ENCODE assay signal across 9 cellular contexts in genomic region chr5:102628449-102629175, GRCh38.
DNase-seq lines count a peak whose midpoint lies in the region; ATAC-seq and TF ChIP-seq lines count a peak whose summit lies in the region.
"Had no signal": no experiment of that assay in that cellular context is flagged by ENCODE, and none has a peak within 500 bp of the region (broad histone marks: within the 10 kb centered on the region; RNA-seq: fewer than 3 reads in every experiment).

No MANE protein-coding gene starts in this region.

- DNase-seq in GM23338 (ENCODE audit: low spot score): no peak
- DNase-seq in SK-N-SH: no peak
- DNase-seq in fibroblast of pulmonary artery (ENCODE audit: low read depth): peak; percentile 1
- no peak for DNase-seq in left lobe of liver (ENCODE audit: low spot score)
- no peak for DNase-seq in glutamatergic neuron
- no peak for DNase-seq in immature natural killer cell
- DNase-seq: NCI-H2107 had no signal

- CTCF ChIA-PET in SK-N-SH (lab: Yijun Ruan, JAX): no interaction called here

- H3K9me2 ChIP-seq in GM23338 (ENCODE audit: insufficient read depth) (no peaks in the 10 kb centered on the region), SK-N-SH (no peaks in the 10 kb centered on the region)

- H4K20me1 ChIP-seq in GM23338 (replicated peaks; ENCODE audit: insufficient read depth): no peaks in the 10 kb centered on the region
- H4K20me1 ChIP-seq in SK-N-SH (ENCODE audit: insufficient read depth): no peaks in the 10 kb centered on the region

- TF ChIP-seq EP300 in SK-N-SH (IDR thresholded peaks at IDR 0.05; ENCODE audit: borderline replicate concordance in 1 of 2, low read depth in 1 of 2, low read length in 1 of 2): peak in 1 of 2 experiments; percentile 63; a peak in 1 of 4 replicates

- H3K9me3 Mint-ChIP-seq in GM23338: peaks cover 15% of the 10 kb centered on the region; the same call in 2 of the 3 replicates
- no peaks in the 10 kb centered on the region for H3K9me3 Mint-ChIP-seq in glutamatergic neuron (ENCODE audit: unreplicated experiment)
- peaks cover 4 to 18% (median 9%) of the 10 kb centered on the region in 6 donors for H3K9me3 Mint-ChIP-seq in immature natural killer cell

- H3K4me3 Mint-ChIP-seq in GM23338 (no peak overlapping the region), glutamatergic neuron (ENCODE audit: unreplicated experiment) (no peak overlapping the region), immature natural killer cell (no peak overlapping the region)

- H3K36me3 ChIP-seq in GM23338 (ENCODE audit: insufficient read depth): no peaks in the 10 kb centered on the region
- no peaks in the 10 kb centered on the region for H3K36me3 ChIP-seq in SK-N-SH (replicated peaks in 1 of 2; ENCODE audit: control insufficient read depth in 1 of 2, insufficient read depth in 2 of 2, low read length in 1 of 2)

- H3F3A ChIP-seq in GM23338 (replicated peaks; ENCODE audit: low read depth): no peaks in the 10 kb centered on the region
- H3F3A ChIP-seq in SK-N-SH (replicated peaks; ENCODE audit: insufficient read depth): peaks cover 21% of the 10 kb centered on the region

- H3K27ac ChIP-seq in GM23338 (ENCODE audit: low read depth) (no peak overlapping the region), SK-N-SH (ENCODE audit: low read depth in 2 of 2, low read length in 1 of 2) (peak overlapping the region; percentile 43 to 66), skin epidermis (peak overlapping the region in 11 of 21 experiments; percentile 5 to 75 (median 30))

- H3K36me3 Mint-ChIP-seq in GM23338 (ENCODE audit: low read depth) (peaks cover 9% of the 10 kb centered on the region; the same call in 2 of the 3 replicates), glutamatergic neuron (ENCODE audit: unreplicated experiment) (no peaks in the 10 kb centered on the region), immature natural killer cell (peaks cover 3 to 6% (median 5%) of the 10 kb centered on the region in 3 donors)

- no peaks in the 10 kb centered on the region for H3K27me3 ChIP-seq in GM23338 (ENCODE audit: insufficient read depth)
- H3K27me3 ChIP-seq in SK-N-SH (ENCODE audit: insufficient read depth): no peaks in the 10 kb centered on the region

- ATAC-seq in GM23338 (no peak), left lobe of liver (no peak), GM21825 (IDR thresholded peaks at IDR 0.05; ENCODE audit: unreplicated experiment) (no peak)

- H3K4me1 ChIP-seq in GM23338 (ENCODE audit: insufficient read depth) (no peaks in the 10 kb centered on the region), SK-N-SH (ENCODE audit: control insufficient read depth in 1 of 2, insufficient read depth in 2 of 2, low read depth in 1 of 2, low read length in 1 of 2) (peaks cover 13 to 28% of the 10 kb centered on the region in 2 experiments)

- H3K4me2 ChIP-seq in GM23338 (no peak overlapping the region), SK-N-SH (peak overlapping the region; percentile 51; the same call in 1 of the 2 replicates)

- H3K9ac ChIP-seq in SK-N-SH: no peak overlapping the region

- no peak for TF ChIP-seq CTCF in GM23338 (conservative IDR thresholded peaks at IDR 0.05; ENCODE audit: low read depth in 2 of 2)
- no peak for TF ChIP-seq CTCF in SK-N-SH (IDR thresholded peaks at IDR 0.05)
- TF ChIP-seq CTCF in fibroblast of pulmonary artery (IDR thresholded peaks at IDR 0.05; ENCODE audit: low read length, missing control alignments): no peak
- TF ChIP-seq CTCF in glutamatergic neuron (IDR thresholded peaks at IDR 0.05; ENCODE audit: partially characterized antibody, unreplicated experiment): no peak

- POLR2A ChIA-PET in SK-N-SH (lab: Yijun Ruan, JAX): no interaction called here

- no peak for TF ChIP-seq RAD21 in SK-N-SH (IDR thresholded peaks at IDR 0.05; ENCODE audit: low read length)

- H3K27me3 Mint-ChIP-seq in GM23338 (ENCODE audit: insufficient read depth, low read depth, poor library complexity) (peaks cover 2% of the 10 kb centered on the region), glutamatergic neuron (ENCODE audit: unreplicated experiment) (no peaks in the 10 kb centered on the region), immature natural killer cell (ENCODE audit: low read depth in 3 of 3) (peaks cover 2 to 8% (median 6%) of the 10 kb centered on the region in 3 donors)

- H3K4me1 Mint-ChIP-seq in GM23338 (no peaks in the 10 kb centered on the region), glutamatergic neuron (ENCODE audit: low read depth, unreplicated experiment) (peaks cover 3% of the 10 kb centered on the region), immature natural killer cell (no peaks in the 10 kb centered on the region)

- H3K27ac Mint-ChIP-seq in GM23338 (peak overlapping the region; percentile 7; the same call in 1 of the 2 replicates), glutamatergic neuron (ENCODE audit: unreplicated experiment) (no peak overlapping the region), immature natural killer cell (no peak overlapping the region)

- no peak overlapping the region for H3K4me3 ChIP-seq in GM23338
- H3K4me3 ChIP-seq in SK-N-SH (ENCODE audit: low read depth in 2 of 2, low read length in 1 of 2): no peak overlapping the region
- no peak overlapping the region for H3K4me3 ChIP-seq in fibroblast of pulmonary artery (replicated peaks; ENCODE audit: low read depth, low read length)
- no peak overlapping the region for H3K4me3 ChIP-seq in skin epidermis

- 0 out of 2 replicates have a peak, but pooled peaks cover under 1% of the 10 kb centered on the region for H3K9me3 ChIP-seq in SK-N-SH

- H3K79me2 ChIP-seq in GM23338 (replicated peaks; ENCODE audit: insufficient read depth): no peaks in the 10 kb centered on the region
- H3K79me2 ChIP-seq in SK-N-SH (ENCODE audit: insufficient read depth): no peaks in the 10 kb centered on the region

- no peak overlapping the region for H2AFZ ChIP-seq in GM23338
- no peak overlapping the region; the same call in 1 of the 2 replicates for H2AFZ ChIP-seq in SK-N-SH (ENCODE audit: low read depth)

- WGBS in SK-N-SH (ENCODE audit: low lambda C conversion rate): 55% methylated on average over 3 of the region's 3 CpGs

TF ChIP-seq in GM23338, 12 proteins besides CTCF, POLR2A, EP300 and RAD21:
- no peak for TF ChIP-seq POLR2AphosphoS5 (IDR thresholded peaks at IDR 0.05; ENCODE audit: low read depth)
TF ChIP-seq in GM23338: peak in this region for 0.

TF ChIP-seq in SK-N-SH, 30 proteins besides CTCF, POLR2A, EP300 and RAD21 (continues in another document):
- TF ChIP-seq FOSL2 (IDR thresholded peaks at IDR 0.05; ENCODE audit: borderline replicate concordance, low read depth) (peak; percentile 56; the same call in 1 of the 2 replicates), MEF2A (IDR thresholded peaks at IDR 0.05; ENCODE audit: borderline replicate concordance, low read depth) (no peak), GATA2 (CRISPR knock-in tag; IDR thresholded peaks at IDR 0.05) (no peak), FOXJ3 (CRISPR knock-in tag; IDR thresholded peaks at IDR 0.05) (no peak), MXI1 (IDR thresholded peaks at IDR 0.05; ENCODE audit: low read depth, low read length) (no peak), FOXM1 (IDR thresholded peaks at IDR 0.05; ENCODE audit: low read depth) (no peak; the same call in 1 of the 2 replicates), JUND (IDR thresholded peaks at IDR 0.05) (peak; percentile 51), NRF1 (IDR thresholded peaks at IDR 0.05; ENCODE audit: low read depth, low read length) (no peak), ZBTB33 (IDR thresholded peaks at IDR 0.05; ENCODE audit: borderline replicate concordance, low read depth) (no peak), SMC3 (IDR thresholded peaks at IDR 0.05; ENCODE audit: low read depth, low read length) (no peak), TAF1 (IDR thresholded peaks at IDR 0.05; ENCODE audit: borderline replicate concordance, low read depth, low read length) (no peak), YY1 (IDR thresholded peaks at IDR 0.05; ENCODE audit: low read depth) (no peak), RXRA (IDR thresholded peaks at IDR 0.05; ENCODE audit: borderline replicate concordance, low read depth) (no peak), REST (IDR thresholded peaks at IDR 0.05; ENCODE audit: low read depth, low read length) (no peak)
